16 cellular contexts compared by ENCODE assay signal in the genomic region with DNA sequence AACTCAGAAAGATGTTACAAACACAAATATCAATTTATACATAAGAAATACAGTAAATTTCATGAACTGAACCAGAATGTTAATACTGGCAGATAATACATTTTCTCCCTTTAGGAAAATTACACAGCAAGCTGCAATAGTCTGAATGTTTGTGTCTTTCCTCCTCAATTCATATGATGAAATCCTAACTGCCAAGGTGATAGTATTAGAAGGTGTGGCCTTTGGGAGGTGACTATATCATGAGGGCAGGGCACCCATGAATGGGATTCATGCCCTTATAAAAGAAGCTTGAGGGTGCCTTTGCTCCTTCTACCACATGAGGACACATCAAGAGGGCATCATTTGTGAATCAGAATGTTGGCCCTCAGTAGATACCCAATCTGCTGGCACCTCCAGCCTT.
DNase-seq lines count a peak whose midpoint lies in the region; ATAC-seq and TF ChIP-seq lines count a peak whose summit lies in the region.
"Had no signal": no experiment of that assay in that cellular context is flagged by ENCODE, and none has a peak within 500 bp of the region (broad histone marks: within the 10 kb centered on the region; RNA-seq: fewer than 3 reads in every experiment).

No MANE protein-coding gene starts in this region.

- H3K4me3 Mint-ChIP-seq in endodermal cell: no peak overlapping the region
- H3K4me3 Mint-ChIP-seq in mesothelial cell of epicardium: no peak overlapping the region
- no peak overlapping the region for H3K4me3 Mint-ChIP-seq in activated CD8-positive, alpha-beta T cell treated with anti-CD3 and anti-CD28 coated beads for 36 hours

- H3K36me3 Mint-ChIP-seq in endodermal cell (ENCODE audit: low read depth) (peaks cover 13% of the 10 kb centered on the region), mesothelial cell of epicardium (peaks cover 15% of the 10 kb centered on the region)
- H3K36me3 Mint-ChIP-seq in activated CD8-positive, alpha-beta T cell treated with anti-CD3 and anti-CD28 coated beads for 36 hours (ENCODE audit: low read depth): peaks cover 14% of the 10 kb centered on the region

- H3K27ac ChIP-seq in HUES6 (ENCODE audit: low read depth, low read length) (0 out of 2 replicates have a peak overlapping the region, but pooled peaks have one; percentile 43), RWPE1 (no peak overlapping the region), endodermal cell (ENCODE audit: low read depth, low read length) (no peak overlapping the region), left lung (no peak overlapping the region), gastroesophageal sphincter (no peak overlapping the region)
- H3K27ac ChIP-seq: Peyer's patch had no signal

- no peak for TF ChIP-seq EP300 in gastroesophageal sphincter (IDR thresholded peaks at IDR 0.05)

- H3K9me3 Mint-ChIP-seq in endodermal cell: no peaks in the 10 kb centered on the region
- H3K9me3 Mint-ChIP-seq in mesothelial cell of epicardium: no peaks in the 10 kb centered on the region
- no peaks in the 10 kb centered on the region for H3K9me3 Mint-ChIP-seq in activated CD8-positive, alpha-beta T cell treated with anti-CD3 and anti-CD28 coated beads for 36 hours

- TF ChIP-seq CTCF in RWPE1 (conservative IDR thresholded peaks at IDR 0.05; ENCODE audit: low read depth): no peak
- no peak for TF ChIP-seq CTCF in endodermal cell (conservative IDR thresholded peaks at IDR 0.05)
- no peak for TF ChIP-seq CTCF in mesothelial cell of epicardium (IDR thresholded peaks at IDR 0.05; ENCODE audit: unreplicated experiment)
- no peak for TF ChIP-seq CTCF in left lung (IDR thresholded peaks at IDR 0.05)
- TF ChIP-seq CTCF in activated CD8-positive, alpha-beta T cell treated with anti-CD3 and anti-CD28 coated beads for 36 hours (IDR thresholded peaks at IDR 0.05): no peak
- no peak for TF ChIP-seq CTCF in gastroesophageal sphincter (IDR thresholded peaks at IDR 0.05)

- H3K4me1 ChIP-seq in HUES6 (ENCODE audit: control insufficient read depth, insufficient read depth, low read length): peaks cover 8% of the 10 kb centered on the region; the same call in 1 of the 2 replicates
- peaks cover 9% of the 10 kb centered on the region for H3K4me1 ChIP-seq in endodermal cell (ENCODE audit: control insufficient read depth, insufficient read depth, low read length)
- no peaks in the 10 kb centered on the region for H3K4me1 ChIP-seq in left lung
- H3K4me1 ChIP-seq in gastroesophageal sphincter: peaks cover 0 to 5% (median 0%) of the 10 kb centered on the region in 3 donors
- H3K4me1 ChIP-seq: Peyer's patch had no signal

- H3K9me3 ChIP-seq in HUES6 (ENCODE audit: control insufficient read depth, insufficient read depth, low read depth, low read length) (no peaks in the 10 kb centered on the region), endodermal cell (ENCODE audit: control insufficient read depth, low read length) (peaks cover 8% of the 10 kb centered on the region), left lung (no peaks in the 10 kb centered on the region), gastroesophageal sphincter (no peaks in the 10 kb centered on the region)
- H3K9me3 ChIP-seq: Peyer's patch, SK-N-SH had no signal

- DNase-seq in RWPE1 (ENCODE audit: low spot score): peak; percentile 8
- DNase-seq in endodermal cell: no peak
- DNase-seq in mesothelial cell of epicardium (ENCODE audit: low spot score in 2 of 2, unreplicated experiment in 2 of 2): no peak
- no peak for DNase-seq in left lung
- no peak for DNase-seq in activated CD8-positive, alpha-beta T cell treated with anti-CD3 and anti-CD28 coated beads for 36 hours
- DNase-seq in AG08396 (ENCODE audit: low spot score): no peak
- DNase-seq: ACHN, DMS79, HCEC 1CT, KBM-7, NCI-H748 treated with DMSO at 0.1 percent for 48 hours, Peyer's patch, SHP77, SK-N-SH had no signal

- H3K27ac Mint-ChIP-seq in endodermal cell: peak overlapping the region; percentile 87
- peak overlapping the region; percentile 83 for H3K27ac Mint-ChIP-seq in mesothelial cell of epicardium
- H3K27ac Mint-ChIP-seq in activated CD8-positive, alpha-beta T cell treated with anti-CD3 and anti-CD28 coated beads for 36 hours: no peak overlapping the region

- no peak for TF ChIP-seq POLR2A in gastroesophageal sphincter (IDR thresholded peaks at IDR 0.05)

- H3K27me3 ChIP-seq in HUES6 (ENCODE audit: control insufficient read depth, insufficient read depth, low read length): no peaks in the 10 kb centered on the region
- no peaks in the 10 kb centered on the region for H3K27me3 ChIP-seq in endodermal cell (ENCODE audit: control insufficient read depth, insufficient read depth, low read length, poor library complexity, severe bottlenecking)
- H3K27me3 ChIP-seq in left lung: no peaks in the 10 kb centered on the region
- no peaks in the 10 kb centered on the region for H3K27me3 ChIP-seq in gastroesophageal sphincter
- H3K27me3 ChIP-seq: Peyer's patch had no signal

- H3K4me3 ChIP-seq in HUES6 (ENCODE audit: low read depth, low read length) (no peak overlapping the region), endodermal cell (ENCODE audit: low read length) (no peak overlapping the region), left lung (no peak overlapping the region), gastroesophageal sphincter (no peak overlapping the region)
- H3K4me3 ChIP-seq: Peyer's patch had no signal

- H3K4me1 Mint-ChIP-seq in endodermal cell: peaks cover 27% of the 10 kb centered on the region
- H3K4me1 Mint-ChIP-seq in mesothelial cell of epicardium: peaks cover 16% of the 10 kb centered on the region
- peaks cover 12% of the 10 kb centered on the region for H3K4me1 Mint-ChIP-seq in activated CD8-positive, alpha-beta T cell treated with anti-CD3 and anti-CD28 coated beads for 36 hours (ENCODE audit: low read depth)

- intact Hi-C loops in left lung (cut with DNase I): no loop called here
- intact Hi-C loops in activated CD8-positive, alpha-beta T cell treated with anti-CD3 and anti-CD28 coated beads for 36 hours (cut with micrococcal nuclease): no loop called here

- H3K27me3 Mint-ChIP-seq in endodermal cell (ENCODE audit: insufficient read depth): no peaks in the 10 kb centered on the region
- H3K27me3 Mint-ChIP-seq in mesothelial cell of epicardium (ENCODE audit: low read depth): no peaks in the 10 kb centered on the region
- no peaks in the 10 kb centered on the region for H3K27me3 Mint-ChIP-seq in activated CD8-positive, alpha-beta T cell treated with anti-CD3 and anti-CD28 coated beads for 36 hours

- CTCF ChIA-PET in RWPE1 (lab: Yijun Ruan, JAX): no interaction called here
- CTCF ChIA-PET in activated CD8-positive, alpha-beta T cell treated with anti-CD3 and anti-CD28 coated beads for 36 hours (lab: Charles Lee): no interaction called here

- H3K36me3 ChIP-seq in HUES6 (ENCODE audit: control insufficient read depth, insufficient read depth, low read length) (peaks cover under 1% of the 10 kb centered on the region; the same call in 1 of the 2 replicates), endodermal cell (ENCODE audit: control insufficient read depth, insufficient read depth, low read length) (peaks cover 4% of the 10 kb centered on the region), left lung (peaks cover 3 to 7% of the 10 kb centered on the region in 2 donors), gastroesophageal sphincter (peaks cover 0 to 13% of the 10 kb centered on the region in 2 donors)

- POLR2A ChIA-PET in RWPE1 (lab: Yijun Ruan, JAX; ENCODE audit: low non-redundant PET): no interaction called here
- POLR2A ChIA-PET in activated CD8-positive, alpha-beta T cell treated with anti-CD3 and anti-CD28 coated beads for 36 hours (lab: Charles Lee): no interaction called here

- ATAC-seq in left lung (no peak), gastroesophageal sphincter (no peak)
- ATAC-seq in activated CD8-positive, alpha-beta T cell treated with anti-CD3 and anti-CD28 coated beads for 36 hours: no peak

- H3K9ac ChIP-seq in HUES6 (ENCODE audit: low read length): no peak overlapping the region
- H3K9ac ChIP-seq in endodermal cell (ENCODE audit: extremely low read depth, low read length, poor library complexity, severe bottlenecking): peak overlapping the region; percentile 31
- H3K9ac ChIP-seq: SK-N-SH had no signal
